In the genomic region with DNA sequence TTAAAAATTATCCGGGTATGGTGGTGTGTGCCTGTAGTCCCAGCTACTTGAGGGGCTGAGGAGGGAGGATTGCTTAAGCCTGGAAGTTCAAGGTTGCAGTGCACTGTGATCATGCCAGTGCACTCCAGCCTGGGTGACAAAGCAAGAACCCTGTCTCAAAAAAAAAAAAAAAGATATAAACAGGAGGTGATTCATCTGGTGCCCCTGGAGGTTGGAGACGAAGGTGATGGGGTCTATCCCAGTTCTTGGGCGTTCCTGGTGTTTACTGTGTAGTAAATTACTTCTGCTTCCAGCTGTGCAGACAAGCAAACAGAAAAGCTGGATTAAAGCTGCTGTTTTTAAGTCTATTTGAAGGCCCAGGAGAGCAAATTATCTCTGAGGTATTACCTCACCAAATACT, we compare ENCODE assay signal across 14 cellular contexts. TPM values are rescaled to one million over a fixed set of nuclear protein-coding genes. Genes with fewer than 3 reads are reported as not detected.
DNase-seq lines count a peak whose midpoint lies in the region; ATAC-seq and TF ChIP-seq lines count a peak whose summit lies in the region.
"Had no signal": no experiment of that assay in that cellular context is flagged by ENCODE, and none has a peak within 500 bp of the region (broad histone marks: within the 10 kb centered on the region; RNA-seq: fewer than 3 reads in every experiment).

No MANE protein-coding gene starts in this region.

- H3K4me1 ChIP-seq in mesenchymal stem cell (ENCODE audit: control insufficient read depth, insufficient read depth, low read depth, low read length), result peaks cover 5% of the 10 kb centered on the region

- H2BK15ac ChIP-seq in mesenchymal stem cell (ENCODE audit: low read depth, poor library complexity, severe bottlenecking), result no peak overlapping the region

- no peak for TF ChIP-seq CTCF in coronary artery (IDR thresholded peaks at IDR 0.05)

- no peak overlapping the region for H3K23ac ChIP-seq in mesenchymal stem cell (ENCODE audit: low read length in 2 of 2)

- no peaks in the 10 kb centered on the region for H3K27me3 Mint-ChIP-seq in activated T-cell treated with anti-CD3 and anti-CD28 coated beads, Interleukin-2, amount 50 U/mL, for 72 hours (ENCODE audit: low read depth)
- H3K27me3 Mint-ChIP-seq in activated T-cell treated with anti-CD3 and anti-CD28 coated beads, Interleukin-2, amount 50 U/mL, for 4 hours (ENCODE audit: low read depth), result no peaks in the 10 kb centered on the region

- H2AFZ ChIP-seq in mesenchymal stem cell (ENCODE audit: low read depth, low read length), result no peak overlapping the region

- no peaks in the 10 kb centered on the region for H3K9me3 Mint-ChIP-seq in activated T-cell treated with anti-CD3 and anti-CD28 coated beads, Interleukin-2, amount 50 U/mL, for 72 hours
- no peaks in the 10 kb centered on the region for H3K9me3 Mint-ChIP-seq in activated T-cell treated with anti-CD3 and anti-CD28 coated beads, Interleukin-2, amount 50 U/mL, for 4 hours

- no peak overlapping the region for H3K4me2 ChIP-seq in mesenchymal stem cell (ENCODE audit: low read length, poor library complexity, severe bottlenecking)

- peak overlapping the region; percentile 38 for H3K27ac Mint-ChIP-seq in activated T-cell treated with anti-CD3 and anti-CD28 coated beads, Interleukin-2, amount 50 U/mL, for 72 hours

- H3K4me3 ChIP-seq in mesenchymal stem cell (ENCODE audit: insufficient read depth in 1 of 2, low read depth in 1 of 2, low read length in 2 of 2) (no peak overlapping the region), coronary artery (no peak overlapping the region)

- DNase-seq in activated T-cell treated with anti-CD3 and anti-CD28 coated beads, Interleukin-2, amount 50 U/mL, for 72 hours, result no peak
- no peak for DNase-seq in activated T-cell treated with anti-CD3 and anti-CD28 coated beads, Interleukin-2, amount 50 U/mL, for 4 hours
- DNase-seq in RPMI7951 (ENCODE audit: low read depth) (peak; percentile 10), mesenchymal stem cell (peak; percentile 56), coronary artery (ENCODE audit: low spot score) (no peak)
- DNase-seq: EL, H7, IMR-90, NCI-H1105 treated with DMSO at 0.1 percent for 48 hours, NCI-H187 treated with DMSO at 0.1 percent for 48 hours, NCI-H446 had no signal

- no peak overlapping the region for H3K18ac ChIP-seq in mesenchymal stem cell (ENCODE audit: low read depth in 1 of 2, low read length in 2 of 2)

- H3K14ac ChIP-seq in mesenchymal stem cell (ENCODE audit: low read length in 2 of 2), result no peak overlapping the region

- peaks cover 10% of the 10 kb centered on the region for H3K4me1 Mint-ChIP-seq in activated T-cell treated with anti-CD3 and anti-CD28 coated beads, Interleukin-2, amount 50 U/mL, for 72 hours (ENCODE audit: low read depth)
- peaks cover 4% of the 10 kb centered on the region for H3K4me1 Mint-ChIP-seq in activated T-cell treated with anti-CD3 and anti-CD28 coated beads, Interleukin-2, amount 50 U/mL, for 4 hours (ENCODE audit: low read depth)

- H3K27me3 ChIP-seq in mesenchymal stem cell (ENCODE audit: control insufficient read depth in 1 of 2, insufficient read depth in 1 of 2, low read length in 2 of 2), result no peaks in the 10 kb centered on the region

- no peaks in the 10 kb centered on the region for H3K36me3 Mint-ChIP-seq in activated T-cell treated with anti-CD3 and anti-CD28 coated beads, Interleukin-2, amount 50 U/mL, for 72 hours (ENCODE audit: insufficient read depth in 2 of 2)
- no peaks in the 10 kb centered on the region for H3K36me3 Mint-ChIP-seq in activated T-cell treated with anti-CD3 and anti-CD28 coated beads, Interleukin-2, amount 50 U/mL, for 4 hours (ENCODE audit: insufficient read depth)

- 26% methylated on average over 3 of the region's 3 CpGs for WGBS in mesenchymal stem cell

- no peak overlapping the region for H2BK5ac ChIP-seq in mesenchymal stem cell (ENCODE audit: low read depth, low read length, poor library complexity, severe bottlenecking)

- H2BK12ac ChIP-seq in mesenchymal stem cell (ENCODE audit: low read length in 2 of 2), result no peak overlapping the region

- H3K36me3 ChIP-seq in mesenchymal stem cell (ENCODE audit: control insufficient read depth in 1 of 2, insufficient read depth in 2 of 2, low read depth in 1 of 2, low read length in 2 of 2), result peaks cover 0 to 8% of the 10 kb centered on the region in 2 experiments

- no peak overlapping the region for H3K27ac ChIP-seq in mesenchymal stem cell (ENCODE audit: low read length, poor library complexity, severe bottlenecking)
- no peak overlapping the region for H3K27ac ChIP-seq in coronary artery
- H3K27ac ChIP-seq: C4-2B had no signal

- no peak overlapping the region for H2BK120ac ChIP-seq in mesenchymal stem cell (ENCODE audit: low read depth, low read length)

- no peak overlapping the region for H3K9ac ChIP-seq in mesenchymal stem cell (ENCODE audit: low read length)

- no peak overlapping the region for H2AK5ac ChIP-seq in mesenchymal stem cell (ENCODE audit: low read length, severe bottlenecking)

- H4K91ac ChIP-seq in mesenchymal stem cell (ENCODE audit: low read length), result no peak overlapping the region

- H3K4ac ChIP-seq in mesenchymal stem cell (ENCODE audit: low read depth in 1 of 2, low read length in 2 of 2), result no peak overlapping the region

- H4K8ac ChIP-seq in mesenchymal stem cell (ENCODE audit: low read length), result no peak overlapping the region

- no peak for ATAC-seq in activated T-cell treated with anti-CD3 and anti-CD28 coated beads, Interleukin-2, amount 50 U/mL, for 72 hours (replicated peaks in 1 of 2)
- ATAC-seq in activated T-cell treated with anti-CD3 and anti-CD28 coated beads, Interleukin-2, amount 50 U/mL, for 4 hours, result no peak
- no peak for ATAC-seq in GM21723 (IDR thresholded peaks at IDR 0.05; ENCODE audit: unreplicated experiment)

- H3K9me3 ChIP-seq in mesenchymal stem cell (ENCODE audit: control insufficient read depth, low read length), result no peaks in the 10 kb centered on the region

- H3K79me1 ChIP-seq in mesenchymal stem cell (replicated peaks; ENCODE audit: low read length, poor library complexity, severe bottlenecking), result no peaks in the 10 kb centered on the region

- no peak overlapping the region for H3K4me3 Mint-ChIP-seq in activated T-cell treated with anti-CD3 and anti-CD28 coated beads, Interleukin-2, amount 50 U/mL, for 72 hours
- H3K4me3 Mint-ChIP-seq in activated T-cell treated with anti-CD3 and anti-CD28 coated beads, Interleukin-2, amount 50 U/mL, for 4 hours, result no peak overlapping the region

RNA-seq across cellular contexts. Expression of gene GPKOW, which starts 19.9 kb away (rescaled TPM):
- 10 to 100 TPM; 14.7 to 17.8 TPM for total RNA-seq in activated T-cell treated with anti-CD3 and anti-CD28 coated beads, Interleukin-2, amount 50 U/mL, for 72 hours
- total RNA-seq in activated T-cell treated with anti-CD3 and anti-CD28 coated beads, Interleukin-2, amount 50 U/mL, for 4 hours, result 10 to 100 TPM; 21.2 to 28.4 (median 24.6) TPM
- total RNA-seq in RPMI7951 (2014; rRNA removed; shearing (Covaris generic)), result 39.6 and 47.1 TPM in 2 replicates
- polyA plus RNA-seq in mesenchymal stem cell (2013, experiment 1 of 2), result 13.7 TPM
- 13.6 TPM for polyA plus RNA-seq in mesenchymal stem cell (2013, experiment 2 of 2)

RNA-seq across cellular contexts. Expression of gene WDR45, which starts 23.9 kb away (rescaled TPM):
- total RNA-seq in activated T-cell treated with anti-CD3 and anti-CD28 coated beads, Interleukin-2, amount 50 U/mL, for 72 hours, result 10 to 100 TPM; 43.4 to 49.0 TPM
- 10 to 100 TPM; 31.0 to 37.9 (median 36.5) TPM for total RNA-seq in activated T-cell treated with anti-CD3 and anti-CD28 coated beads, Interleukin-2, amount 50 U/mL, for 4 hours
- total RNA-seq in RPMI7951 (2014; rRNA removed; shearing (Covaris generic)), result 65.5 and 76.1 TPM in 2 replicates
- polyA plus RNA-seq in mesenchymal stem cell (2013, experiment 1 of 2), result 55.5 TPM
- 52.6 TPM for polyA plus RNA-seq in mesenchymal stem cell (2013, experiment 2 of 2)

RNA-seq across cellular contexts. Expression of gene PRAF2, which starts 29.8 kb away (rescaled TPM):
- total RNA-seq in activated T-cell treated with anti-CD3 and anti-CD28 coated beads, Interleukin-2, amount 50 U/mL, for 72 hours, result 10 to 100 TPM; 19.1 to 20.9 TPM
- 10 to 100 TPM; 10.5 to 12.7 (median 11.4) TPM for total RNA-seq in activated T-cell treated with anti-CD3 and anti-CD28 coated beads, Interleukin-2, amount 50 U/mL, for 4 hours
- 19.9 and 21.1 TPM in 2 replicates for total RNA-seq in RPMI7951 (2014; rRNA removed; shearing (Covaris generic))
- 124 TPM for polyA plus RNA-seq in mesenchymal stem cell (2013, experiment 1 of 2)
- polyA plus RNA-seq in mesenchymal stem cell (2013, experiment 2 of 2), result 128 TPM

RNA-seq across cellular contexts. Expression of gene CCDC120, which starts 44.8 kb away (rescaled TPM):
- total RNA-seq in activated T-cell treated with anti-CD3 and anti-CD28 coated beads, Interleukin-2, amount 50 U/mL, for 72 hours, result 1 to 10 TPM; 8.7 to 9.0 TPM
- total RNA-seq in activated T-cell treated with anti-CD3 and anti-CD28 coated beads, Interleukin-2, amount 50 U/mL, for 4 hours, result 1 to 10 TPM; 3.3 to 4.2 (median 4.0) TPM
- total RNA-seq in RPMI7951 (2014; rRNA removed; shearing (Covaris generic)), result 0.72 and 1.1 TPM in 2 replicates
- polyA plus RNA-seq in mesenchymal stem cell (2013, experiment 1 of 2), result 4.3 TPM
- 4.0 TPM for polyA plus RNA-seq in mesenchymal stem cell (2013, experiment 2 of 2)
- total RNA-seq: LHCN-M2 had no signal

RNA-seq across cellular contexts. Expression of gene MAGIX, which starts 58.9 kb away (rescaled TPM):
- under 1 TPM; 0.84 to 0.93 TPM for total RNA-seq in activated T-cell treated with anti-CD3 and anti-CD28 coated beads, Interleukin-2, amount 50 U/mL, for 72 hours
- total RNA-seq in activated T-cell treated with anti-CD3 and anti-CD28 coated beads, Interleukin-2, amount 50 U/mL, for 4 hours, result 1 to 10 TPM in 1 of 3 donors, under 1 TPM in 2; 0.81 to 1.6 (median 0.84) TPM
- total RNA-seq in RPMI7951 (2014; rRNA removed; shearing (Covaris generic)), result 1.9 and 2.4 TPM in 2 replicates
- polyA plus RNA-seq in mesenchymal stem cell (2013, experiment 1 of 2), result 0.83 TPM
- polyA plus RNA-seq in mesenchymal stem cell (2013, experiment 2 of 2), result 0.66 TPM

Comparison
In these comparisons a context has a peak if more than half of its experiments do, and no peak if none do; other contexts are left out.
1. DNase-seq: peak in RPMI7951 (single experiment) and mesenchymal stem cell (single experiment); none in activated T-cell treated with anti-CD3 and anti-CD28 coated beads, Interleukin-2, amount 50 U/mL, for 72 hours (0 of 2), activated T-cell treated with anti-CD3 and anti-CD28 coated beads, Interleukin-2, amount 50 U/mL, for 4 hours (single experiment) and coronary artery (single experiment).